In the genomic region with DNA sequence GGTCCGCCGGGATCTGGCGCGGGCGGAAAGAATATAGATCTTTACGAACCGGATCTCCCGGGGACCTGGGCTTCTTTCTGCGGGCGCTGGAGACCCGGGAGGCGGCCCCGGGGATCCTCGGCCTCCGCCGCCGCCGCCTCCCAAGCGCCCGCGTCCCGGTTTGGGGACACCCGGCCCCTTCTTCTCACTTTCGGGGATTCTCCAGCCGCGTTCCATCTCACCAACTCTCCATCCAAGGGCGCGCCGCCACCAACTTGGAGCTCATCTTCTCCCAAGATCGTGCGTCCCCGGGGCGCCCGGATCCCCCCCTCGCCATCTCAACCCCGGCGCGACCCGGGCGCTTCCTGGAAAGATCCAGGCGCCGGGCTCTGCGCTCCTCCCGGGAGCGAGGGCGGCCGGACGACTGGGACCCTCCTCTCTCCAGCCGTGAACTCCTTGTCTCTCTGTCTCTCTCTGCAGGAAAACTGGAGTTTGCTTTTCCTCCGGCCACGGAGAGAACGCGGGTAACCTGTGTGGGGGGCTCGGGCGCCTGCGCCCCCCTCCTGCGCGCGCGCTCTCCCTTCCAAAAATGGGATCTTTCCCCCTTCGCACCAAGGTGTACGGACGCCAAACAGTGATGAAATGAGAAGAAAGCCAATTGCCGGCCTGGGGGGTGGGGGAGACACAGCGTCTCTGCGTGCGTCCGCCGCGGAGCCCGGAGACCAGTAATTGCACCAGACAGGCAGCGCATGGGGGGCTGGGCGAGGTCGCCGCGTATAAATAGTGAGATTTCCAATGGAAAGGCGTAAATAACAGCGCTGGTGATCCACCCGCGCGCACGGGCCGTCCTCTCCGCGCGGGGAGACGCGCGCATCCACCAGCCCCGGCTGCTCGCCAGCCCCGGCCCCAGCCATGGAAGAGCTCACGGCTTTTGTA, we compare ENCODE assay signal across 16 cellular contexts. TPM values are rescaled to one million over a fixed set of nuclear protein-coding genes. Genes with fewer than 3 reads are reported as not detected.
A peak's percentile ranks its signal among the peaks of the same experiment; 100 is the strongest.
DNase-seq lines count a peak whose midpoint lies in the region; ATAC-seq and TF ChIP-seq lines count a peak whose summit lies in the region.
"Had no signal": no experiment of that assay in that cellular context is flagged by ENCODE, and none has a peak within 500 bp of the region (broad histone marks: within the 10 kb centered on the region; RNA-seq: fewer than 3 reads in every experiment).

SHOX (plus strand) TSS at position 785 of the 915 bp plus-strand sequence; CDS start at position 892, 107 bp downstream.

- intact Hi-C loops in activated CD8-positive, alpha-beta T cell treated with anti-CD3 and anti-CD28 coated beads for 36 hours (cut with micrococcal nuclease), result no loop called here
- intact Hi-C loops in activated T-helper 2 cell treated with anti-CD3 and anti-CD28 coated beads, Interferon-gamma antibody, Interleukin-2, Interleukin-4, amounts not matched to agents 10 μg/mL and 5 μg/mL and 100 μg/mL, durations not matched to agents 14 hours and 24 hours and 36 hours (cut with micrococcal nuclease), result no loop called here

- H3K4me3 Mint-ChIP-seq in activated CD8-positive, alpha-beta T cell treated with anti-CD3 and anti-CD28 coated beads, Interleukin-2, amount 10 ng/mL, durations not matched to agents 7 days and 5 days, result peak within 1 kb of the TSS; percentile 22
- H3K4me3 Mint-ChIP-seq in activated CD8-positive, alpha-beta T cell treated with anti-CD3 and anti-CD28 coated beads for 36 hours, result no peak within 1 kb of the TSS
- H3K4me3 Mint-ChIP-seq in activated T-helper 2 cell treated with anti-CD3 and anti-CD28 coated beads, Interferon-gamma antibody, Interleukin-2, Interleukin-4, amounts not matched to agents 10 μg/mL and 5 μg/mL and 100 μg/mL, durations not matched to agents 14 hours and 24 hours and 36 hours (ENCODE audit: low read depth), result no peak within 1 kb of the TSS
- H3K4me3 Mint-ChIP-seq: CD8-positive, alpha-beta T cell had no signal

- CTCF ChIA-PET in activated CD8-positive, alpha-beta T cell treated with anti-CD3 and anti-CD28 coated beads, Interleukin-2, amount 10 ng/mL, durations not matched to agents 7 days and 5 days (lab: Charles Lee), result no interaction called here
- CTCF ChIA-PET in activated CD8-positive, alpha-beta T cell treated with anti-CD3 and anti-CD28 coated beads for 36 hours (lab: Charles Lee), result no interaction called here

- peaks cover 23% of the 10 kb centered on the region for H3K9me3 ChIP-seq in iPS-18c (ENCODE audit: control insufficient read depth, insufficient read depth, low read length)

- no peak for TF ChIP-seq CTCF in activated CD8-positive, alpha-beta T cell treated with anti-CD3 and anti-CD28 coated beads for 36 hours (IDR thresholded peaks at IDR 0.05)

- H3K36me3 Mint-ChIP-seq in activated CD8-positive, alpha-beta T cell treated with anti-CD3 and anti-CD28 coated beads, Interleukin-2, amount 10 ng/mL, durations not matched to agents 7 days and 5 days (ENCODE audit: low read depth), result no peaks in the 10 kb centered on the region
- no peaks in the 10 kb centered on the region for H3K36me3 Mint-ChIP-seq in activated CD8-positive, alpha-beta T cell treated with anti-CD3 and anti-CD28 coated beads for 36 hours (ENCODE audit: low read depth)
- no peaks in the 10 kb centered on the region for H3K36me3 Mint-ChIP-seq in activated T-helper 2 cell treated with anti-CD3 and anti-CD28 coated beads, Interferon-gamma antibody, Interleukin-2, Interleukin-4, amounts not matched to agents 10 μg/mL and 5 μg/mL and 100 μg/mL, durations not matched to agents 14 hours and 24 hours and 36 hours (ENCODE audit: low read depth)
- H3K36me3 Mint-ChIP-seq: CD8-positive, alpha-beta T cell had no signal

- peaks cover 67% of the 10 kb centered on the region for H3K27me3 Mint-ChIP-seq in activated CD8-positive, alpha-beta T cell treated with anti-CD3 and anti-CD28 coated beads, Interleukin-2, amount 10 ng/mL, durations not matched to agents 7 days and 5 days (ENCODE audit: low read depth)
- H3K27me3 Mint-ChIP-seq in activated CD8-positive, alpha-beta T cell treated with anti-CD3 and anti-CD28 coated beads for 36 hours, result peaks cover 67% of the 10 kb centered on the region
- H3K27me3 Mint-ChIP-seq in activated T-helper 2 cell treated with anti-CD3 and anti-CD28 coated beads, Interferon-gamma antibody, Interleukin-2, Interleukin-4, amounts not matched to agents 10 μg/mL and 5 μg/mL and 100 μg/mL, durations not matched to agents 14 hours and 24 hours and 36 hours (ENCODE audit: low read depth), result peaks cover 67% of the 10 kb centered on the region

- H3K9me3 Mint-ChIP-seq in activated CD8-positive, alpha-beta T cell treated with anti-CD3 and anti-CD28 coated beads, Interleukin-2, amount 10 ng/mL, durations not matched to agents 7 days and 5 days (ENCODE audit: insufficient read depth), result no peaks in the 10 kb centered on the region
- no peaks in the 10 kb centered on the region for H3K9me3 Mint-ChIP-seq in activated CD8-positive, alpha-beta T cell treated with anti-CD3 and anti-CD28 coated beads for 36 hours
- H3K9me3 Mint-ChIP-seq in activated T-helper 2 cell treated with anti-CD3 and anti-CD28 coated beads, Interferon-gamma antibody, Interleukin-2, Interleukin-4, amounts not matched to agents 10 μg/mL and 5 μg/mL and 100 μg/mL, durations not matched to agents 14 hours and 24 hours and 36 hours, result peaks cover 7% of the 10 kb centered on the region
- H3K9me3 Mint-ChIP-seq: CD8-positive, alpha-beta T cell had no signal

- H3K4me1 Mint-ChIP-seq in activated CD8-positive, alpha-beta T cell treated with anti-CD3 and anti-CD28 coated beads, Interleukin-2, amount 10 ng/mL, durations not matched to agents 7 days and 5 days (ENCODE audit: low read depth), result no peaks in the 10 kb centered on the region
- peaks cover 5% of the 10 kb centered on the region for H3K4me1 Mint-ChIP-seq in activated CD8-positive, alpha-beta T cell treated with anti-CD3 and anti-CD28 coated beads for 36 hours (ENCODE audit: low read depth)
- H3K4me1 Mint-ChIP-seq in activated T-helper 2 cell treated with anti-CD3 and anti-CD28 coated beads, Interferon-gamma antibody, Interleukin-2, Interleukin-4, amounts not matched to agents 10 μg/mL and 5 μg/mL and 100 μg/mL, durations not matched to agents 14 hours and 24 hours and 36 hours (ENCODE audit: low read depth), result peaks cover 2% of the 10 kb centered on the region

- POLR2A ChIA-PET in activated CD8-positive, alpha-beta T cell treated with anti-CD3 and anti-CD28 coated beads, Interleukin-2, amount 10 ng/mL, durations not matched to agents 7 days and 5 days (lab: Charles Lee), result no interaction called here
- POLR2A ChIA-PET in activated CD8-positive, alpha-beta T cell treated with anti-CD3 and anti-CD28 coated beads for 36 hours (lab: Charles Lee), result no interaction called here

- peak within 1 kb of the TSS; percentile 36 for H3K4me3 ChIP-seq in iPS-18c (ENCODE audit: insufficient read depth, low read depth, low read length)
- peak within 1 kb of the TSS; percentile 25 for H3K4me3 ChIP-seq in skeletal muscle cell (ENCODE audit: low read depth, low read length)

- ATAC-seq in activated CD8-positive, alpha-beta T cell treated with anti-CD3 and anti-CD28 coated beads, Interleukin-2, amount 10 ng/mL, durations not matched to agents 7 days and 5 days, result no peak
- no peak for ATAC-seq in activated CD8-positive, alpha-beta T cell treated with anti-CD3 and anti-CD28 coated beads for 36 hours
- no peak for ATAC-seq in HG03432 (IDR thresholded peaks at IDR 0.05; ENCODE audit: unreplicated experiment)
- ATAC-seq: CD8-positive, alpha-beta T cell; Panc1 had no signal

- peak within 1 kb of the TSS; percentile 52 for H3K27ac Mint-ChIP-seq in activated CD8-positive, alpha-beta T cell treated with anti-CD3 and anti-CD28 coated beads, Interleukin-2, amount 10 ng/mL, durations not matched to agents 7 days and 5 days
- H3K27ac Mint-ChIP-seq in activated CD8-positive, alpha-beta T cell treated with anti-CD3 and anti-CD28 coated beads for 36 hours, result no peak within 1 kb of the TSS
- peak within 1 kb of the TSS; percentile 53 for H3K27ac Mint-ChIP-seq in activated T-helper 2 cell treated with anti-CD3 and anti-CD28 coated beads, Interferon-gamma antibody, Interleukin-2, Interleukin-4, amounts not matched to agents 10 μg/mL and 5 μg/mL and 100 μg/mL, durations not matched to agents 14 hours and 24 hours and 36 hours
- H3K27ac Mint-ChIP-seq: CD8-positive, alpha-beta T cell had no signal

- no peak for DNase-seq in activated CD8-positive, alpha-beta T cell treated with anti-CD3 and anti-CD28 coated beads, Interleukin-2, amount 10 ng/mL, durations not matched to agents 7 days and 5 days
- no peak for DNase-seq in activated CD8-positive, alpha-beta T cell treated with anti-CD3 and anti-CD28 coated beads for 36 hours
- DNase-seq in activated T-helper 2 cell treated with anti-CD3 and anti-CD28 coated beads, Interferon-gamma antibody, Interleukin-2, Interleukin-4, amounts not matched to agents 10 μg/mL and 5 μg/mL and 100 μg/mL, durations not matched to agents 14 hours and 24 hours and 36 hours (ENCODE audit: low spot score), result no peak
- no peak for DNase-seq in skeletal muscle cell (ENCODE audit: low read depth)
- DNase-seq in NCI-H2171 treated with DMSO at 0.1 percent for 48 hours (lab: John Stamatoyannopoulos, UW), result no peak
- DNase-seq in HT-29 (ENCODE audit: low spot score), result no peak
- DNase-seq: cerebellar nuclear complex, NCI-H1694 treated with DMSO at 0.1 percent for 48 hours, NCI-H510A treated with DMSO at 0.1 percent for 48 hours had no signal

RNA-seq across cellular contexts. Expression of gene SHOX, which starts in this region (rescaled TPM):
- not detected for total RNA-seq in activated CD8-positive, alpha-beta T cell treated with anti-CD3 and anti-CD28 coated beads, Interleukin-2, amount 10 ng/mL, durations not matched to agents 7 days and 5 days
- not detected for total RNA-seq in activated CD8-positive, alpha-beta T cell treated with anti-CD3 and anti-CD28 coated beads for 36 hours
- not detected in 2 replicates for total RNA-seq in activated T-helper 2 cell treated with anti-CD3 and anti-CD28 coated beads, Interferon-gamma antibody, Interleukin-2, Interleukin-4, amounts not matched to agents 10 μg/mL and 5 μg/mL and 100 μg/mL, durations not matched to agents 14 hours and 24 hours and 36 hours
- not detected in 2 replicates for total RNA-seq in HT-29 (2014; rRNA removed; shearing (Covaris generic))
- total RNA-seq: A673; CD8-positive, alpha-beta T cell; endothelial cell of umbilical vein; glomerular endothelial cell had no signal
